8 cellular contexts compared by ENCODE assay signal in the genomic region with DNA sequence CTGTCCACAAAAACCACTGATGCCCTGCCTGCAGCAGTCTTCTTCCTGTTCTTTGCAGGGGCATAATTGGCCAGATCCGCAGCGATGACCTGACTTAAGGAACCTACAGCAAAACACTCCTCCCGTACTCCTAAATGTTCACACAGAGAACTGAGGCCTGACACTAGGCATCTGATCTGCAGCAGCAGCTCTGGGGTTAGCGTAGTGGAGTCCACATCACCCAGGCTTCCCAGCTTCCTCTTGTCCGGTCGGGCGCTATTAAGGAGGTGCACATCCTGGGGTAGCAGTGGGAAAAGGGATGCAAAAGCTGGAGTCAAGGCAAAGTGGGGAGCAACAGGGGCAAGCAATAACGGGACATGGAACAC. TPM values are rescaled to one million over a fixed set of nuclear protein-coding genes. Genes with fewer than 3 reads are reported as not detected.
DNase-seq lines count a peak whose midpoint lies in the region; ATAC-seq and TF ChIP-seq lines count a peak whose summit lies in the region.

No MANE protein-coding gene starts in this region.

- H4K20me1 ChIP-seq in neural cell (ENCODE audit: insufficient read depth), result no peaks in the 10 kb centered on the region

- no peaks in the 10 kb centered on the region for H3K36me3 ChIP-seq in neural cell (ENCODE audit: insufficient read depth, low read length)

- no peaks in the 10 kb centered on the region for H3K9me3 Mint-ChIP-seq in T-cell

- DNase-seq in AG08395 (ENCODE audit: low spot score) (peak; percentile 33), HK-2 (ENCODE audit: unreplicated experiment) (peak; percentile 32), T-cell (no peak), caudate nucleus (lab: John Stamatoyannopoulos, UW) (no peak), NCI-H2029 (lab: John Stamatoyannopoulos, UW) (no peak)

- no peak for TF ChIP-seq EP300 in neural cell (conservative IDR thresholded peaks at IDR 0.05; ENCODE audit: poor library complexity, severe bottlenecking)

- peaks cover 12% of the 10 kb centered on the region for H3K27me3 ChIP-seq in neural cell (ENCODE audit: insufficient read depth, low read depth, low read length)

- H2AFZ ChIP-seq in neural cell (ENCODE audit: low read depth, low read length), result peak overlapping the region; percentile 63

- peak overlapping the region; percentile 54 for H3K9ac ChIP-seq in neural cell (ENCODE audit: low read length)

- TF ChIP-seq RAD21 in neural cell (conservative IDR thresholded peaks at IDR 0.05), result no peak

- peak; percentile 9 for ATAC-seq in GM18873 (IDR thresholded peaks at IDR 0.05; ENCODE audit: low FRiP score, unreplicated experiment)
- ATAC-seq in T-cell (replicated peaks in 1 of 4), result peak in 2 of 4 experiments; percentile 2 to 3
- peak; percentile 24 for ATAC-seq in esophagus mucosa

- CTCF ChIA-PET in T-cell (lab: Charles Lee), result interaction anchor here in 1 of 2 donors (0.6 to 1.3 kb wide), 2 partner anchors 15 to 707 kb away, joined by 3 read pairs; no protein-coding TSS in a partner anchor

- peaks cover 3% of the 10 kb centered on the region for H3K36me3 Mint-ChIP-seq in T-cell

- no peaks in the 10 kb centered on the region for H3F3A ChIP-seq in neural cell (ENCODE audit: insufficient read depth, low read length, poor library complexity, severe bottlenecking)

- peak overlapping the region; percentile 95 to 97 (median 96) for H3K4me3 Mint-ChIP-seq in T-cell

- peak overlapping the region; percentile 94 to 99 for H3K27ac Mint-ChIP-seq in T-cell

- H3K4me3 ChIP-seq in neural cell (ENCODE audit: low read length), result peak overlapping the region; percentile 94

- TF ChIP-seq CTCF in neural cell (IDR thresholded peaks at IDR 0.05; ENCODE audit: poor library complexity, severe bottlenecking), result no peak

- POLR2A ChIA-PET in T-cell (lab: Charles Lee), result interaction anchor here (0.6 to 1.2 kb wide), 2 partner anchors 10 to 14 kb away, joined by 3 to 4 read pairs; no protein-coding TSS in a partner anchor

- no peaks in the 10 kb centered on the region for H3K9me3 ChIP-seq in neural cell (ENCODE audit: low read length)

- peaks cover 5 to 8% of the 10 kb centered on the region in 2 donors for H3K27me3 Mint-ChIP-seq in T-cell

- H3K4me2 ChIP-seq in neural cell (ENCODE audit: low read length), result peak overlapping the region; percentile 84

- H3K27ac ChIP-seq in neural cell (ENCODE audit: low read length) (no peak overlapping the region), caudate nucleus (ENCODE audit: low read depth, low read length) (no peak overlapping the region)

- H3K79me2 ChIP-seq in neural cell (replicated peaks; ENCODE audit: insufficient read depth, low read length), result no peaks in the 10 kb centered on the region

- H3K9me2 ChIP-seq in neural cell (ENCODE audit: insufficient read depth, low read length), result no peaks in the 10 kb centered on the region

- peaks cover 60 to 62% (median 62%) of the 10 kb centered on the region in 3 donors for H3K4me1 Mint-ChIP-seq in T-cell

TF ChIP-seq in neural cell, 6 proteins besides CTCF, POLR2A, EP300 and RAD21:
- TF ChIP-seq EZH2 (IDR thresholded peaks at IDR 0.05; ENCODE audit: borderline replicate concordance, insufficient read depth, low read length, poor library complexity, severe bottlenecking), result no peak
- TF ChIP-seq MXI1 (conservative IDR thresholded peaks at IDR 0.05; ENCODE audit: poor library complexity, severe bottlenecking), result no peak
- TF ChIP-seq, protein P1, sequence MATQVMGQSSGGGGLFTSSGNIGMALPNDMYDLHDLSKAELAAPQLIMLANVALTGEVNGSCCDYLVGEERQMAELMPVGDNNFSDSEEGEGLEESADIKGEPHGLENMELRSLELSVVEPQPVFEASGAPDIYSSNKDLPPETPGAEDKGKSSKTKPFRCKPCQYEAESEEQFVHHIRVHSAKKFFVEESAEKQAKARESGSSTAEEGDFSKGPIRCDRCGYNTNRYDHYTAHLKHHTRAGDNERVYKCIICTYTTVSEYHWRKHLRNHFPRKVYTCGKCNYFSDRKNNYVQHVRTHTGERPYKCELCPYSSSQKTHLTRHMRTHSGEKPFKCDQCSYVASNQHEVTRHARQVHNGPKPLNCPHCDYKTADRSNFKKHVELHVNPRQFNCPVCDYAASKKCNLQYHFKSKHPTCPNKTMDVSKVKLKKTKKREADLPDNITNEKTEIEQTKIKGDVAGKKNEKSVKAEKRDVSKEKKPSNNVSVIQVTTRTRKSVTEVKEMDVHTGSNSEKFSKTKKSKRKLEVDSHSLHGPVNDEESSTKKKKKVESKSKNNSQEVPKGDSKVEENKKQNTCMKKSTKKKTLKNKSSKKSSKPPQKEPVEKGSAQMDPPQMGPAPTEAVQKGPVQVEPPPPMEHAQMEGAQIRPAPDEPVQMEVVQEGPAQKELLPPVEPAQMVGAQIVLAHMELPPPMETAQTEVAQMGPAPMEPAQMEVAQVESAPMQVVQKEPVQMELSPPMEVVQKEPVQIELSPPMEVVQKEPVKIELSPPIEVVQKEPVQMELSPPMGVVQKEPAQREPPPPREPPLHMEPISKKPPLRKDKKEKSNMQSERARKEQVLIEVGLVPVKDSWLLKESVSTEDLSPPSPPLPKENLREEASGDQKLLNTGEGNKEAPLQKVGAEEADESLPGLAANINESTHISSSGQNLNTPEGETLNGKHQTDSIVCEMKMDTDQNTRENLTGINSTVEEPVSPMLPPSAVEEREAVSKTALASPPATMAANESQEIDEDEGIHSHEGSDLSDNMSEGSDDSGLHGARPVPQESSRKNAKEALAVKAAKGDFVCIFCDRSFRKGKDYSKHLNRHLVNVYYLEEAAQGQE (IDR thresholded peaks at IDR 0.05; ENCODE audit: borderline replicate concordance), result no peak
- no peak for TF ChIP-seq SMC3 (conservative IDR thresholded peaks at IDR 0.05; ENCODE audit: poor library complexity)
- no peak for TF ChIP-seq TAF1 (IDR thresholded peaks at IDR 0.05; ENCODE audit: low read depth)
- no peak for TF ChIP-seq POLR2AphosphoS5 (IDR thresholded peaks at IDR 0.05)

RNA-seq across cellular contexts. Expression of a gene that starts 0.8 kb away (rescaled TPM):
- 10 to 100 TPM; 19.0 to 28.9 (median 21.8) TPM for total RNA-seq in T-cell
- 16.5 TPM for total RNA-seq in esophagus mucosa
- 5.0 and 8.3 TPM in 2 replicates for polyA plus RNA-seq in neural cell
- polyA minus RNA-seq in neural cell, result 20.5 and 20.8 TPM in 2 replicates

RNA-seq across cellular contexts. Expression of a gene that starts 12.3 kb away (rescaled TPM):
- total RNA-seq in T-cell (10 to 100 TPM; 63.6 to 72.3 (median 69.7) TPM), esophagus mucosa (27.1 TPM)
- 89.0 and 94.5 TPM in 2 replicates for polyA plus RNA-seq in neural cell
- polyA minus RNA-seq in neural cell, result 161 and 171 TPM in 2 replicates

Comparison
In these comparisons a context has a peak if more than half of its experiments do, and no peak if none do; other contexts are left out.
1. DNase-seq: peak in AG08395 (single experiment) and HK-2 (single experiment); none in T-cell (0 of 34), caudate nucleus (0 of 61) and NCI-H2029 (single experiment).